19 cellular contexts compared by ENCODE assay signal in the genomic region with DNA sequence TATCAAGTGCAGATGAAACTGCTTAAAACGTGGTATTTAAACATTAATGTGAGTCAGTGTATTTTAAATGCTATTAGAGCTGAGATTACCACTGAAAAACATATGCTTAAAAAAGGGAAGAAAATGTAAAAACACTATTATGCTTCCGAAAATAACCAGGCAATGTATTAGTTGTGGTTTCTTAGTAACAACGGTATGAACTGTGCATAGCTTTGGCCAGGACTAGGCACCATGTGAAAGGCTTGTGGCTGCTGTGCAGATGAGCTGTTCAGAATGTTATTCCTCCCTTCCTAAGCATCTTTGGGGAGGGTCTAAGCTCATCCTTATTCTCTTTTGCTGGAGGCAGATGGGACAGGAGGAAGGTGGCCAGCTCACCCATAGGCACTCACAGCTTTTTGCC.
DNase-seq lines count a peak whose midpoint lies in the region; ATAC-seq and FAIRE-seq lines count a peak whose summit lies in the region.
"Had no signal": no experiment of that assay in that cellular context is flagged by ENCODE, and none has a peak within 500 bp of the region (broad histone marks: within the 10 kb centered on the region; RNA-seq: fewer than 3 reads in every experiment).

No MANE protein-coding gene starts in this region.

- FAIRE-seq in GM18507 (lab: Jason Lieb, UNC) = peak; percentile 78
- FAIRE-seq: pancreas, small intestine had no signal

- intact Hi-C loops in sciatic nerve (cut with DNase I) = no loop called here

- ATAC-seq in sciatic nerve = peak; percentile 58
- no peak for ATAC-seq in GM18873 (IDR thresholded peaks at IDR 0.05; ENCODE audit: low FRiP score, unreplicated experiment)
- no peak for ATAC-seq in GM19324 (IDR thresholded peaks at IDR 0.05; ENCODE audit: low FRiP score, unreplicated experiment)
- ATAC-seq: activated CD4-positive, CD25-positive, alpha-beta regulatory T cell treated with anti-CD3 and anti-CD28 coated beads, Interleukin-2, amount 50 U/mL, for 24 hours; GM23338 had no signal

- DNase-seq in GM18507 (ENCODE audit: extremely low spot score, insufficient read length, low read depth) (no peak), M059J (ENCODE audit: low read depth) (peak; percentile 63), cerebellar cortex (ENCODE audit: low spot score) (peak; percentile 15), sciatic nerve (ENCODE audit: low spot score) (no peak), NCI-H1417 treated with DMSO at 0.1 percent for 48 hours (lab: John Stamatoyannopoulos, UW) (no peak), HuH-7 (ENCODE audit: low spot score) (no peak)
- DNase-seq: activated CD8-positive, alpha-beta memory T cell treated with anti-CD3 and anti-CD28 coated beads, Interleukin-2, amount 50 U/mL, for 48 hours; activated naive CD4-positive, alpha-beta T cell treated with anti-CD3 and anti-CD28 coated beads, Interleukin-2, amount 10 ng/mL, durations not matched to agents 7 days and 5 days; effector memory CD4-positive, alpha-beta T cell; left cardiac atrium; NCI-H1694 treated with DMSO at 0.1 percent for 48 hours; NCI-H226; pancreas; SHP77; small intestine had no signal

Comparison
In these comparisons a context has a peak if more than half of its experiments do, and no peak if none do; other contexts are left out.
1. DNase-seq: peak in M059J (single experiment) and cerebellar cortex (single experiment); none in GM18507 (single experiment), sciatic nerve (single experiment), NCI-H1417 treated with DMSO at 0.1 percent for 48 hours (single experiment) and HuH-7 (single experiment).